In the genomic region with DNA sequence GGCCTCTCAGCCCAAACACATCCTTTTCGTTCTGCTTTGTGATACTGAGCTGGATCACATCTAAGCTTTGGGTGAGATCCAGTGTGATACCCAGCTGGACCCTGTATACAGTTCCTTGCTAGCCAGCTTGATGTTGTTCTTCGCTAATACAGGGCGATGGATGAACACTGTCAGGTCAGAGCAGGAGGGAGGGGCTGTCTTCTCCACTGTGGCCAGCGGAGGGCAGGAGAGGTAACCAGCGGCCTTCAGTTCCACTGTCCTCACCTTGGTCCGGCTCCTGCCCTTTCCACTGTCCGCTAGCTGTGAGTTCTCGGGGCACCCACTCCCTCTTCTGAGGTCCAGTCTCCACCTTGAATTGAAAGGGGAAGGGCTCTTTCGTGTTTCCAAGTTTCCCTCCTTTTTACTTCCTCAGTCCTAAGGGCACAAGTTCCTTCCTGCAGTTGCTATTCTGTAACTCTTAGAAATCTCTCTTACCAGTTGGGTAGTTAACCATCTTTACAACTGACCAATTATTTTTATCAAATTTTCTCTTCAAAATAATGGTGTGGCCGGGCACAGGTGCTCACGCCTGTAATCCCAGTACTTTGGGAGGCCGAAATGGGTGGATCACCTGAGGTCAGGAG, we compare ENCODE assay signal across 8 cellular contexts. TPM values are rescaled to one million over a fixed set of nuclear protein-coding genes. Genes with fewer than 3 reads are reported as not detected.
DNase-seq lines count a peak whose midpoint lies in the region; TF ChIP-seq lines count a peak whose summit lies in the region.

No MANE protein-coding gene starts in this region.

- no peak overlapping the region for H3K9ac ChIP-seq in adipocyte (ENCODE audit: low read length)
- no peak overlapping the region for H3K9ac ChIP-seq in liver (ENCODE audit: low read depth in 1 of 2, low read length in 2 of 2)

- TF ChIP-seq RAD21 in liver (IDR thresholded peaks at IDR 0.05) = peak; percentile 60 to 80

- no peak for TF ChIP-seq POLR2A in vagina (IDR thresholded peaks at IDR 0.05)

- CTCF ChIA-PET in AG04449 (lab: Yijun Ruan, JAX) = interaction anchor here (0.6 to 14.9 kb wide), 20 partner anchors 9 to 101 kb away, joined by 3 to 206 read pairs (median 6); a partner anchor contains a TSS

- intact Hi-C loops in vagina (cut with DNase I) = no loop called here

- H3K27me3 ChIP-seq in adipocyte (replicated peaks; ENCODE audit: control insufficient read depth, insufficient read depth, low read length) (no peaks in the 10 kb centered on the region), liver (ENCODE audit: control insufficient read depth in 4 of 4, insufficient read depth in 4 of 4, low read length in 3 of 4) (no peaks in the 10 kb centered on the region), vagina (no peaks in the 10 kb centered on the region)

- DNase-seq in AG04449 (ENCODE audit: low read depth, low spot score) = no peak
- peak; percentile 63 for DNase-seq in RPMI8226
- DNase-seq in adipocyte (ENCODE audit: low read depth) = peak; percentile 62
- no peak for DNase-seq in epidermal melanocyte (ENCODE audit: insufficient read length, low spot score)
- DNase-seq in hepatic stellate cell (ENCODE audit: low spot score) = no peak
- no peak for DNase-seq in vagina (ENCODE audit: extremely low spot score in 2 of 2)

- peaks cover 29% of the 10 kb centered on the region for H3K4me1 ChIP-seq in adipocyte (ENCODE audit: control insufficient read depth, insufficient read depth, low read length)
- H3K4me1 ChIP-seq in liver (ENCODE audit: control insufficient read depth in 4 of 4, insufficient read depth in 4 of 4, low read length in 3 of 4) = peaks cover 4 to 43% (median 36%) of the 10 kb centered on the region in 4 donors
- peaks cover 51% of the 10 kb centered on the region for H3K4me1 ChIP-seq in vagina

- POLR2A ChIA-PET in AG04449 (lab: Yijun Ruan, JAX) = no interaction called here

- H3K27ac ChIP-seq in liver (ENCODE audit: low read depth in 1 of 2, low read length in 2 of 2) (no peak overlapping the region), vagina (no peak overlapping the region)

- 67% methylated on average over 12 of the region's 12 CpGs for WGBS in liver

- TF ChIP-seq CTCF in AG04449 (IDR thresholded peaks at IDR 0.05; ENCODE audit: insufficient read depth, low read length, missing control alignments) = peak; percentile 75
- peak; percentile 77 for TF ChIP-seq CTCF in GM12874 (IDR thresholded peaks at IDR 0.05; ENCODE audit: insufficient read depth, low read depth, low read length)
- TF ChIP-seq CTCF in liver (IDR thresholded peaks at IDR 0.05; ENCODE audit: low read depth, low read length, missing input control) = peak; percentile 58
- TF ChIP-seq CTCF in vagina (IDR thresholded peaks at IDR 0.05) = no peak

- H3K36me3 ChIP-seq in adipocyte (ENCODE audit: control insufficient read depth, insufficient read depth, low read length, severe bottlenecking) (peaks cover 10% of the 10 kb centered on the region), liver (ENCODE audit: control insufficient read depth in 4 of 4, insufficient read depth in 3 of 4, low read depth in 1 of 4, low read length in 3 of 4) (peaks cover 0 to 2% (median 0%) of the 10 kb centered on the region in 4 donors), vagina (no peaks in the 10 kb centered on the region)

- H3K4me3 ChIP-seq in AG04449 (ENCODE audit: low read depth, low read length) (no peak overlapping the region), adipocyte (ENCODE audit: low read length) (no peak overlapping the region), liver (ENCODE audit: low read depth in 1 of 3, low read length in 3 of 3) (no peak overlapping the region), vagina (no peak overlapping the region)

- no peaks in the 10 kb centered on the region for H3K9me3 ChIP-seq in adipocyte (ENCODE audit: control insufficient read depth, low read length)
- no peaks in the 10 kb centered on the region for H3K9me3 ChIP-seq in liver (ENCODE audit: control insufficient read depth in 4 of 4, low read length in 3 of 4)
- H3K9me3 ChIP-seq in vagina = no peaks in the 10 kb centered on the region

TF ChIP-seq in liver, 16 proteins besides CTCF, POLR2A, EP300 and RAD21:
- TF ChIP-seq HNF4G (IDR thresholded peaks at IDR 0.05) (no peak), FOXA2 (IDR thresholded peaks at IDR 0.05) (no peak), YY1 (IDR thresholded peaks at IDR 0.05) (no peak), SP1 (IDR thresholded peaks at IDR 0.05) (no peak), FOXA1 (IDR thresholded peaks at IDR 0.05) (no peak), JUND (IDR thresholded peaks at IDR 0.05) (no peak), TAF1 (conservative IDR thresholded peaks at IDR 0.05) (no peak), EGR1 (IDR thresholded peaks at IDR 0.05; ENCODE audit: low read depth in 2 of 2) (no peak), HNF4A (conservative IDR thresholded peaks at IDR 0.05) (peak in 1 of 2 donors; percentile 22), RXRA (IDR thresholded peaks at IDR 0.05) (peak in 1 of 2 donors; percentile 24), NR2F2 (IDR thresholded peaks at IDR 0.05) (no peak)
- TF ChIP-seq, protein P1, sequence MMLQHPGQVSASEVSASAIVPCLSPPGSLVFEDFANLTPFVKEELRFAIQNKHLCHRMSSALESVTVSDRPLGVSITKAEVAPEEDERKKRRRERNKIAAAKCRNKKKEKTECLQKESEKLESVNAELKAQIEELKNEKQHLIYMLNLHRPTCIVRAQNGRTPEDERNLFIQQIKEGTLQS (IDR thresholded peaks at IDR 0.05) = no peak
- TF ChIP-seq, protein P2, sequence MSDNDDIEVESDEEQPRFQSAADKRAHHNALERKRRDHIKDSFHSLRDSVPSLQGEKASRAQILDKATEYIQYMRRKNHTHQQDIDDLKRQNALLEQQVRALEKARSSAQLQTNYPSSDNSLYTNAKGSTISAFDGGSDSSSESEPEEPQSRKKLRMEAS (IDR thresholded peaks at IDR 0.05) = no peak
- TF ChIP-seq, protein P3, sequence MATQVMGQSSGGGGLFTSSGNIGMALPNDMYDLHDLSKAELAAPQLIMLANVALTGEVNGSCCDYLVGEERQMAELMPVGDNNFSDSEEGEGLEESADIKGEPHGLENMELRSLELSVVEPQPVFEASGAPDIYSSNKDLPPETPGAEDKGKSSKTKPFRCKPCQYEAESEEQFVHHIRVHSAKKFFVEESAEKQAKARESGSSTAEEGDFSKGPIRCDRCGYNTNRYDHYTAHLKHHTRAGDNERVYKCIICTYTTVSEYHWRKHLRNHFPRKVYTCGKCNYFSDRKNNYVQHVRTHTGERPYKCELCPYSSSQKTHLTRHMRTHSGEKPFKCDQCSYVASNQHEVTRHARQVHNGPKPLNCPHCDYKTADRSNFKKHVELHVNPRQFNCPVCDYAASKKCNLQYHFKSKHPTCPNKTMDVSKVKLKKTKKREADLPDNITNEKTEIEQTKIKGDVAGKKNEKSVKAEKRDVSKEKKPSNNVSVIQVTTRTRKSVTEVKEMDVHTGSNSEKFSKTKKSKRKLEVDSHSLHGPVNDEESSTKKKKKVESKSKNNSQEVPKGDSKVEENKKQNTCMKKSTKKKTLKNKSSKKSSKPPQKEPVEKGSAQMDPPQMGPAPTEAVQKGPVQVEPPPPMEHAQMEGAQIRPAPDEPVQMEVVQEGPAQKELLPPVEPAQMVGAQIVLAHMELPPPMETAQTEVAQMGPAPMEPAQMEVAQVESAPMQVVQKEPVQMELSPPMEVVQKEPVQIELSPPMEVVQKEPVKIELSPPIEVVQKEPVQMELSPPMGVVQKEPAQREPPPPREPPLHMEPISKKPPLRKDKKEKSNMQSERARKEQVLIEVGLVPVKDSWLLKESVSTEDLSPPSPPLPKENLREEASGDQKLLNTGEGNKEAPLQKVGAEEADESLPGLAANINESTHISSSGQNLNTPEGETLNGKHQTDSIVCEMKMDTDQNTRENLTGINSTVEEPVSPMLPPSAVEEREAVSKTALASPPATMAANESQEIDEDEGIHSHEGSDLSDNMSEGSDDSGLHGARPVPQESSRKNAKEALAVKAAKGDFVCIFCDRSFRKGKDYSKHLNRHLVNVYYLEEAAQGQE (IDR thresholded peaks at IDR 0.05) = no peak
- TF ChIP-seq, protein P4, sequence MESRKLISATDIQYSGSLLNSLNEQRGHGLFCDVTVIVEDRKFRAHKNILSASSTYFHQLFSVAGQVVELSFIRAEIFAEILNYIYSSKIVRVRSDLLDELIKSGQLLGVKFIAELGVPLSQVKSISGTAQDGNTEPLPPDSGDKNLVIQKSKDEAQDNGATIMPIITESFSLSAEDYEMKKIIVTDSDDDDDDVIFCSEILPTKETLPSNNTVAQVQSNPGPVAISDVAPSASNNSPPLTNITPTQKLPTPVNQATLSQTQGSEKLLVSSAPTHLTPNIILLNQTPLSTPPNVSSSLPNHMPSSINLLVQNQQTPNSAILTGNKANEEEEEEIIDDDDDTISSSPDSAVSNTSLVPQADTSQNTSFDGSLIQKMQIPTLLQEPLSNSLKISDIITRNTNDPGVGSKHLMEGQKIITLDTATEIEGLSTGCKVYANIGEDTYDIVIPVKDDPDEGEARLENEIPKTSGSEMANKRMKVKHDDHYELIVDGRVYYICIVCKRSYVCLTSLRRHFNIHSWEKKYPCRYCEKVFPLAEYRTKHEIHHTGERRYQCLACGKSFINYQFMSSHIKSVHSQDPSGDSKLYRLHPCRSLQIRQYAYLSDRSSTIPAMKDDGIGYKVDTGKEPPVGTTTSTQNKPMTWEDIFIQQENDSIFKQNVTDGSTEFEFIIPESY (IDR thresholded peaks at IDR 0.05) = no peak

RNA-seq across cellular contexts. Expression of a gene that starts 3.0 kb away (rescaled TPM):
- total RNA-seq in liver = 1 to 10 TPM; 1.9 to 4.5 TPM
- 1 to 10 TPM in 1 of 2 donors, under 1 TPM in 1; 0.56 to 1.6 TPM for polyA plus RNA-seq in liver
- total RNA-seq in vagina = 7.6 TPM

RNA-seq across cellular contexts. Expression of a gene that starts 19.5 kb away (rescaled TPM):
- total RNA-seq in liver (1 to 10 TPM; 4.1 to 6.9 TPM), vagina (14.2 TPM)
- polyA plus RNA-seq in liver = 1 to 10 TPM; 2.0 to 5.9 TPM

RNA-seq across cellular contexts. Expression of a gene that starts 32.8 kb away (rescaled TPM):
- not detected for total RNA-seq in liver
- polyA plus RNA-seq in liver = not detected
- not detected for total RNA-seq in vagina

RNA-seq across cellular contexts. Expression of a gene that starts 56.1 kb away (rescaled TPM):
- total RNA-seq in liver (not detected), vagina (not detected)
- polyA plus RNA-seq in liver = not detected

Comparison
In these comparisons a context has a peak if more than half of its experiments do, and no peak if none do; other contexts are left out.
1. DNase-seq: peak in RPMI8226 (single experiment) and adipocyte (single experiment); none in AG04449 (single experiment), epidermal melanocyte (single experiment), hepatic stellate cell (single experiment) and vagina (0 of 2).
2. CTCF ChIP-seq: peak in AG04449 (single experiment), GM12874 (single experiment) and liver (single experiment); none in vagina (0 of 3).